In the genomic region with DNA sequence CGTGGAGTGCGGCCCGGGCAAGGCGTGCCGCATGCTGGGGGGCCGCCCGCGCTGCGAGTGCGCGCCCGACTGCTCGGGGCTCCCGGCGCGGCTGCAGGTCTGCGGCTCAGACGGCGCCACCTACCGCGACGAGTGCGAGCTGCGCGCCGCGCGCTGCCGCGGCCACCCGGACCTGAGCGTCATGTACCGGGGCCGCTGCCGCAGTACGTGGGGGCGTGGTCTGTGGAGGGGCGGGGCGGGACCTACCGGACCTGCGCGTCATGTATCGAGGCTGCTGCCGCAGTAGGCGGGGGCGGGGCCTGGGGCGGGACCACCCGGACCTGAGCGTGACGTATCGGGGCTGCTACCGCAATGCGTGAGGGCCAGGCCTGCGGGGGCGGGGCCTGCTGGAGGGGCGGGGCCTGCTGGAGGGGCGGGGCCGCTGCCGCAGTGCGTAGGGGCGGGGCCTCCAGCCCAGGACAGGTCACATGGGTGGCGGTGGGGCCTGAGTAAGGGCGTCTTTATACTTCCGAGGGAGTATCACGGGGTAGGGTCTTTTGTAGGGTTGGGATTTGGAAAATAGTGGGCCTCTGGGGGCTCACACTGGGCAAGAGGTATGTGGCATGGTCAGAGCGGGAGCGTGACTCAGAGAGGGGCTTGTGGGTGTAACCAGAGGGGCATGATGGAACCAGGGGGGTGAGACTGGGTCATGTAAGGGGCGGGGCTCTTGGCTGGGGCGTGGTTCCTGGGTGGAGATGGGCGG, we compare ENCODE assay signal across 9 cellular contexts. TPM values are rescaled to one million over a fixed set of nuclear protein-coding genes. Genes with fewer than 3 reads are reported as not detected.
DNase-seq lines count a peak whose midpoint lies in the region; ATAC-seq and TF ChIP-seq lines count a peak whose summit lies in the region.
"Had no signal": no experiment of that assay in that cellular context is flagged by ENCODE, and none has a peak within 500 bp of the region (broad histone marks: within the 10 kb centered on the region; RNA-seq: fewer than 3 reads in every experiment).

No MANE protein-coding gene starts in this region.

- H3K4me1 Mint-ChIP-seq in CD14-positive monocyte, result peaks cover 37% of the 10 kb centered on the region
- peaks cover 7% of the 10 kb centered on the region for H3K4me1 Mint-ChIP-seq in activated CD4-positive, alpha-beta T cell treated with anti-CD3 and anti-CD28 coated beads, Interleukin-2, amount 10 ng/mL, durations not matched to agents 7 days and 5 days

- peak overlapping the region; percentile 69 to 83 (median 69) for H3K4me3 ChIP-seq in right lobe of liver

- POLR2A ChIA-PET in activated CD4-positive, alpha-beta T cell treated with anti-CD3 and anti-CD28 coated beads, Interleukin-2, amount 10 ng/mL, durations not matched to agents 7 days and 5 days (lab: Charles Lee), result no interaction called here

- WGBS in right lobe of liver (ENCODE audit: insufficient coverage, low coverage, low lambda C conversion rate, missing lambda C conversion rate), result 3% methylated on average over 10 of the region's 70 CpGs

- TF ChIP-seq CTCF in CD14-positive monocyte (IDR thresholded peaks at IDR 0.05) (peak; percentile 44), right lobe of liver (IDR thresholded peaks at IDR 0.05) (peak; percentile 37 to 64 (median 44))

- H3K9me3 ChIP-seq in right lobe of liver, result no peaks in the 10 kb centered on the region

- H3K36me3 Mint-ChIP-seq in CD14-positive monocyte, result peaks cover 0 to 4% of the 10 kb centered on the region in 2 donors
- no peaks in the 10 kb centered on the region for H3K36me3 Mint-ChIP-seq in activated CD4-positive, alpha-beta T cell treated with anti-CD3 and anti-CD28 coated beads, Interleukin-2, amount 10 ng/mL, durations not matched to agents 7 days and 5 days (ENCODE audit: low read depth)

- peaks cover 5 to 32% (median 22%) of the 10 kb centered on the region in 3 donors for H3K27me3 Mint-ChIP-seq in CD14-positive monocyte (ENCODE audit: low read depth in 3 of 3)
- peaks cover 7% of the 10 kb centered on the region for H3K27me3 Mint-ChIP-seq in activated CD4-positive, alpha-beta T cell treated with anti-CD3 and anti-CD28 coated beads, Interleukin-2, amount 10 ng/mL, durations not matched to agents 7 days and 5 days

- H3K4me3 Mint-ChIP-seq in CD14-positive monocyte, result peak overlapping the region; percentile 90 to 97
- peak overlapping the region; percentile 83 for H3K4me3 Mint-ChIP-seq in activated CD4-positive, alpha-beta T cell treated with anti-CD3 and anti-CD28 coated beads, Interleukin-2, amount 10 ng/mL, durations not matched to agents 7 days and 5 days

- intact Hi-C loops in CD14-positive monocyte (cut with micrococcal nuclease), result loop anchor here (1.0 to 2.0 kb wide), 3 partner anchors 18 to 24 kb away; a partner anchor contains a TSS
- intact Hi-C loops in right lobe of liver (cut with DNase I), result no loop called here

- peak; percentile 70 for ATAC-seq in GM19351 (IDR thresholded peaks at IDR 0.05; ENCODE audit: unreplicated experiment)
- ATAC-seq in HG03520 (IDR thresholded peaks at IDR 0.05; ENCODE audit: unreplicated experiment), result peak; percentile 72
- peak; percentile 87 to 95 (median 92) for ATAC-seq in right lobe of liver

- H3K27me3 ChIP-seq in right lobe of liver, result no peaks in the 10 kb centered on the region

- CTCF ChIA-PET in activated CD4-positive, alpha-beta T cell treated with anti-CD3 and anti-CD28 coated beads, Interleukin-2, amount 10 ng/mL, durations not matched to agents 7 days and 5 days (lab: Charles Lee), result interaction anchor here (0.6 to 1.7 kb wide), 4 partner anchors 14 to 54 kb away, joined by 3 to 6 read pairs (median 3); no protein-coding TSS in a partner anchor

- peaks cover 0 to 11% (median 0%) of the 10 kb centered on the region in 4 donors for H3K4me1 ChIP-seq in right lobe of liver

- peaks cover 0 to 3% (median 2%) of the 10 kb centered on the region in 7 donors for H3K9me3 Mint-ChIP-seq in CD14-positive monocyte
- no peaks in the 10 kb centered on the region for H3K9me3 Mint-ChIP-seq in activated CD4-positive, alpha-beta T cell treated with anti-CD3 and anti-CD28 coated beads, Interleukin-2, amount 10 ng/mL, durations not matched to agents 7 days and 5 days

- TF ChIP-seq POLR2A in right lobe of liver (IDR thresholded peaks at IDR 0.05), result peak; percentile 95

- peak overlapping the region; percentile 98 to 100 (median 100) for H3K27ac Mint-ChIP-seq in CD14-positive monocyte
- H3K27ac Mint-ChIP-seq in activated CD4-positive, alpha-beta T cell treated with anti-CD3 and anti-CD28 coated beads, Interleukin-2, amount 10 ng/mL, durations not matched to agents 7 days and 5 days, result peak overlapping the region; percentile 100

- DNase-seq in CD14-positive monocyte (ENCODE audit: low spot score) (peak; percentile 100), NCI-H526 (lab: John Stamatoyannopoulos, UW) (peak; percentile 88 to 96), dedifferentiated amniotic fluid mesenchymal stem cell (ENCODE audit: extremely low spot score) (peak; percentile 96), right lobe of liver (peak; percentile 100)
- peak; percentile 99 for DNase-seq in activated CD4-positive, alpha-beta T cell treated with anti-CD3 and anti-CD28 coated beads, Interleukin-2, amount 10 ng/mL, durations not matched to agents 7 days and 5 days
- peak; percentile 100 for DNase-seq in stimulated activated CD4-positive, alpha-beta T cell treated with anti-CD3 and anti-CD28 coated beads, Interleukin-4, amount 100 ng/mL, for 24 hours

- H3K27ac ChIP-seq in right lobe of liver, result peak overlapping the region; percentile 74 to 87 (median 80)

- H3K36me3 ChIP-seq in right lobe of liver, result no peaks in the 10 kb centered on the region

RNA-seq across cellular contexts. Expression of a gene that starts 4.3 kb away (rescaled TPM):
- polyA plus RNA-seq in CD14-positive monocyte, result 1 to 10 TPM; 2.5 to 5.2 TPM
- total RNA-seq in activated CD4-positive, alpha-beta T cell treated with anti-CD3 and anti-CD28 coated beads, Interleukin-2, amount 10 ng/mL, durations not matched to agents 7 days and 5 days, result 1 to 10 TPM; 1.6 to 2.1 TPM
- total RNA-seq in right lobe of liver, result 10 to 100 TPM in 3 of 6 experiments, 1 to 10 TPM in 3; 4.2 to 18.7 (median 10.4) TPM

RNA-seq across cellular contexts. Expression of a gene that starts 14.8 kb away (rescaled TPM):
- polyA plus RNA-seq in CD14-positive monocyte, result 1 to 10 TPM in 1 of 2 donors, under 1 TPM in 1; 0.78 to 1.4 TPM
- total RNA-seq in activated CD4-positive, alpha-beta T cell treated with anti-CD3 and anti-CD28 coated beads, Interleukin-2, amount 10 ng/mL, durations not matched to agents 7 days and 5 days, result not detected
- under 1 TPM in 1 of 6 experiments, not detected in 5; 0.20 TPM for total RNA-seq in right lobe of liver
- total RNA-seq: subcutaneous adipose tissue had no signal

RNA-seq across cellular contexts. Expression of a gene that starts 17.4 kb away (rescaled TPM):
- 10 to 100 TPM; 29.1 to 31.6 TPM for polyA plus RNA-seq in CD14-positive monocyte
- 10 to 100 TPM; 71.5 to 80.3 TPM for total RNA-seq in activated CD4-positive, alpha-beta T cell treated with anti-CD3 and anti-CD28 coated beads, Interleukin-2, amount 10 ng/mL, durations not matched to agents 7 days and 5 days
- 10 to 100 TPM; 18.3 to 85.0 (median 28.8) TPM for total RNA-seq in right lobe of liver

RNA-seq across cellular contexts. Expression of a gene that starts 28.3 kb away (rescaled TPM):
- polyA plus RNA-seq in CD14-positive monocyte, result not detected
- not detected for total RNA-seq in activated CD4-positive, alpha-beta T cell treated with anti-CD3 and anti-CD28 coated beads, Interleukin-2, amount 10 ng/mL, durations not matched to agents 7 days and 5 days
- 10 to 100 TPM in 2 of 6 experiments, 1 to 10 TPM in 4; 4.6 to 12.7 (median 7.1) TPM for total RNA-seq in right lobe of liver

RNA-seq across cellular contexts. Expression of a gene that starts 40.8 kb away (rescaled TPM):
- not detected for polyA plus RNA-seq in CD14-positive monocyte
- total RNA-seq in activated CD4-positive, alpha-beta T cell treated with anti-CD3 and anti-CD28 coated beads, Interleukin-2, amount 10 ng/mL, durations not matched to agents 7 days and 5 days, result under 1 TPM in 1 of 2 experiments, not detected in 1; 0.12 TPM
- total RNA-seq in right lobe of liver, result under 1 TPM in 1 of 6 experiments, not detected in 5; 0.15 TPM

Comparison
In these comparisons a context has a peak if more than half of its experiments do, and no peak if none do; other contexts are left out.
1. Peak in every context shown above with its lines: DNase-seq, ATAC-seq, H3K4me3 ChIP-seq and H3K27ac ChIP-seq.
2. intact Hi-C loops: an anchor here in CD14-positive monocyte (1.0 to 2.0 kb wide); none called in right lobe of liver.